ENCODE assay signal across 2 cellular contexts in the genomic region with DNA sequence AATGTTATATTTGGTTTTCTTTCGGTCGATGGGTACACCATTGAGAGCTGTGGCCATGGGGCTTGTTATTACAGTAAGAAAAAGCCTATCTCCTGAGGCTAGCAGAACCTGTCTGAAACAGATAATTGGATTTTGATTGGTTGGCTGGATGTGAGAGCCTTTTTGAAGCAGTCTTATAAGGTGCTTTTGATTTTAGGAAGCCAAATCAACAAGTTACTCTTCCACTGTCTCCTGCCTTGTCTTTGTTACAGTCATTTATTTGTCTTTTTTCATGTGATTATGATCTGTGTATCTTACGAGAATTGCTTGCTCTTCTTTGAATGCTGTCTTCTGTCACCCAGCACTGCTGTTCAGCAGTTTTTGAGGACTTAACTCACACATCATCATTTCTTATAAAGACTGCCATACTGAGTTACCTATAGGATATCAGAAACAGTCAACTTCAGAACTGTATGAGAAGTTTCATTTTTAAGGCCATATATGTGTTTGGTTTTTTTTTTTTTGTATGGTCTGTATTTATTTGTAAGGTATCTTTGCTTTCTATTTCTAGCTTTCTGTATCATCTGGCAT.
TF ChIP-seq lines count a peak whose summit lies in the region.

No MANE protein-coding gene starts in this region.

TF ChIP-seq in liver, 16 proteins besides CTCF, POLR2A, EP300 and RAD21:
- TF ChIP-seq FOXA2 (IDR thresholded peaks at IDR 0.05) (no peak), RXRA (IDR thresholded peaks at IDR 0.05) (no peak), YY1 (IDR thresholded peaks at IDR 0.05) (no peak), EGR1 (IDR thresholded peaks at IDR 0.05; ENCODE audit: low read depth in 2 of 2) (no peak), NR2F2 (IDR thresholded peaks at IDR 0.05) (no peak), HNF4A (conservative IDR thresholded peaks at IDR 0.05) (no peak), GABPA (IDR thresholded peaks at IDR 0.05 in 1 of 2, conservative IDR thresholded peaks at IDR 0.05 in 1 of 2) (no peak), TAF1 (conservative IDR thresholded peaks at IDR 0.05) (no peak)
- TF ChIP-seq, protein P1, sequence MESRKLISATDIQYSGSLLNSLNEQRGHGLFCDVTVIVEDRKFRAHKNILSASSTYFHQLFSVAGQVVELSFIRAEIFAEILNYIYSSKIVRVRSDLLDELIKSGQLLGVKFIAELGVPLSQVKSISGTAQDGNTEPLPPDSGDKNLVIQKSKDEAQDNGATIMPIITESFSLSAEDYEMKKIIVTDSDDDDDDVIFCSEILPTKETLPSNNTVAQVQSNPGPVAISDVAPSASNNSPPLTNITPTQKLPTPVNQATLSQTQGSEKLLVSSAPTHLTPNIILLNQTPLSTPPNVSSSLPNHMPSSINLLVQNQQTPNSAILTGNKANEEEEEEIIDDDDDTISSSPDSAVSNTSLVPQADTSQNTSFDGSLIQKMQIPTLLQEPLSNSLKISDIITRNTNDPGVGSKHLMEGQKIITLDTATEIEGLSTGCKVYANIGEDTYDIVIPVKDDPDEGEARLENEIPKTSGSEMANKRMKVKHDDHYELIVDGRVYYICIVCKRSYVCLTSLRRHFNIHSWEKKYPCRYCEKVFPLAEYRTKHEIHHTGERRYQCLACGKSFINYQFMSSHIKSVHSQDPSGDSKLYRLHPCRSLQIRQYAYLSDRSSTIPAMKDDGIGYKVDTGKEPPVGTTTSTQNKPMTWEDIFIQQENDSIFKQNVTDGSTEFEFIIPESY (IDR thresholded peaks at IDR 0.05): no peak

TF ChIP-seq in HepG2, 621 proteins besides CTCF, POLR2A, EP300 and RAD21:
- TF ChIP-seq STAT5B (CRISPR knock-in tag; IDR thresholded peaks at IDR 0.05) (no peak), ASH2L (IDR thresholded peaks at IDR 0.05; ENCODE audit: insufficient read length, low read depth, low read length) (no peak), ZNF776 (CRISPR knock-in tag; IDR thresholded peaks at IDR 0.05) (no peak), ZNF616 (CRISPR knock-in tag; IDR thresholded peaks at IDR 0.05; ENCODE audit: low read depth) (no peak), NONO (IDR thresholded peaks at IDR 0.05) (no peak), NONO (CRISPR knock-in tag; conservative IDR thresholded peaks at IDR 0.05) (no peak), ZNF788 (CRISPR knock-in tag; IDR thresholded peaks at IDR 0.05; ENCODE audit: borderline replicate concordance) (no peak), PAF1 (CRISPR knock-in tag; IDR thresholded peaks at IDR 0.05) (no peak), ZNF775 (CRISPR knock-in tag; IDR thresholded peaks at IDR 0.05; ENCODE audit: borderline replicate concordance) (no peak), ZNF7 (CRISPR knock-in tag; IDR thresholded peaks at IDR 0.05) (no peak), GTF3A (CRISPR knock-in tag; conservative IDR thresholded peaks at IDR 0.05) (no peak)
- TF ChIP-seq, protein P2, sequence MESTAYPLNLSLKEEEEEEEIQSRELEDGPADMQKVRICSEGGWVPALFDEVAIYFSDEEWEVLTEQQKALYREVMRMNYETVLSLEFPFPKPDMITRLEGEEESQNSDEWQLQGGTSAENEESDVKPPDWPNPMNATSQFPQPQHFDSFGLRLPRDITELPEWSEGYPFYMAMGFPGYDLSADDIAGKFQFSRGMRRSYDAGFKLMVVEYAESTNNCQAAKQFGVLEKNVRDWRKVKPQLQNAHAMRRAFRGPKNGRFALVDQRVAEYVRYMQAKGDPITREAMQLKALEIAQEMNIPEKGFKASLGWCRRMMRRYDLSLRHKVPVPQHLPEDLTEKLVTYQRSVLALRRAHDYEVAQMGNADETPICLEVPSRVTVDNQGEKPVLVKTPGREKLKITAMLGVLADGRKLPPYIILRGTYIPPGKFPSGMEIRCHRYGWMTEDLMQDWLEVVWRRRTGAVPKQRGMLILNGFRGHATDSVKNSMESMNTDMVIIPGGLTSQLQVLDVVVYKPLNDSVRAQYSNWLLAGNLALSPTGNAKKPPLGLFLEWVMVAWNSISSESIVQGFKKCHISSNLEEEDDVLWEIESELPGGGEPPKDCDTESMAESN (CRISPR knock-in tag; conservative IDR thresholded peaks at IDR 0.05): no peak
TF ChIP-seq in HepG2: peak in this region for 0.
